ENCODE assay signal across 10 cellular contexts in the genomic region with DNA sequence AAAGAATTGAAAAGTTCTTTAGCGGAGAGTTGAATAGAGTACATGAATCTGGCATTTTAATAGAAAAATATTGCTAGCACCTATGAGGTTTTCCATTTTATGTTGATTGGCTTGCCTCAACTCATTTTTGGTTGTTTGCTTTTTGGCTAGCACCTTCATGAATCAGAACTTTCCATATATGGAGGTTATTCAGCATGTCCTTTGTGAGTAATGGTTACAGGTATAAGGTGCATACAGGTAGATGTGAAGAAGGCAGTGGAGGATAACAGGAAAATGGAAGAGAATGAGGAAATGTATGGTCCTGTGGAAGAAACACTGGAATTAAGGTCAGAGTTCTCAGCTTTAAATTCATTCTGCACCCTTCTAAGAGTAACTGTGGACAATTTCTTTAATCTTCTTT.
"Had no signal": no experiment of that assay in that cellular context is flagged by ENCODE, and none has a peak within 500 bp of the region (broad histone marks: within the 10 kb centered on the region; RNA-seq: fewer than 3 reads in every experiment).

No MANE protein-coding gene starts in this region.

- H3K9me3 ChIP-seq: HAP-1 had no signal

- H3K27ac ChIP-seq: GM23248, HL-60 had no signal

- H3K4me3 Mint-ChIP-seq: HFFc6, IgD-negative memory B cell had no signal

- H3K27ac Mint-ChIP-seq: HFFc6, IgD-negative memory B cell had no signal

- FAIRE-seq: HepG2 had no signal

- DNase-seq: GM23248, GOT3, H7, HFFc6, KBM-7 had no signal

- H3K4me3 ChIP-seq: GM23248, HAP-1 had no signal

- H3K36me3 Mint-ChIP-seq: IgD-negative memory B cell had no signal

- H3K4me1 Mint-ChIP-seq: IgD-negative memory B cell had no signal

- ATAC-seq: HCT116, HepG2 had no signal
